8 cellular contexts compared by ENCODE assay signal in genomic region chr7:74253975-74254857, GRCh38. TPM values are rescaled to one million over a fixed set of nuclear protein-coding genes. Genes with fewer than 3 reads are reported as not detected.
DNase-seq lines count a peak whose midpoint lies in the region; ATAC-seq and TF ChIP-seq lines count a peak whose summit lies in the region.

RFC2 (minus strand) TSS chr7:74254399; CDS start chr7:74254383, 16 bp downstream.

- H3K9me3 Mint-ChIP-seq in activated B cell treated with CpG ODN at 0.5 μM for 24 hours, result no peaks in the 10 kb centered on the region

- peak within 1 kb of the TSS; percentile 95 for H3K27ac ChIP-seq in caudate nucleus (ENCODE audit: low read depth, low read length)

- peaks cover 30% of the 10 kb centered on the region for H3K36me3 Mint-ChIP-seq in activated B cell treated with CpG ODN at 0.5 μM for 24 hours (ENCODE audit: low read depth)

- peak within 1 kb of the TSS; percentile 93 for H3K27ac Mint-ChIP-seq in activated B cell treated with CpG ODN at 0.5 μM for 24 hours

- POLR2A ChIA-PET in activated B cell treated with CpG ODN at 0.5 μM for 24 hours (lab: Charles Lee), result interaction anchor here (0.7 to 4.9 kb wide), 11 partner anchors 9 to 728 kb away, joined by 3 to 24 read pairs (median 6); partner anchors contain the start of genes CLIP2 and LAT2

- intact Hi-C loops in activated B cell treated with CpG ODN at 0.5 μM for 24 hours (cut with micrococcal nuclease), result loop anchor here (1.0 to 2.0 kb wide), 7 partner anchors 12 to 80 kb away; partner anchors contain the start of genes CLIP2 and EIF4H

- peak within 1 kb of the TSS; percentile 95 for H3K4me3 Mint-ChIP-seq in activated B cell treated with CpG ODN at 0.5 μM for 24 hours

- H3K4me1 Mint-ChIP-seq in activated B cell treated with CpG ODN at 0.5 μM for 24 hours, result peaks cover 50% of the 10 kb centered on the region

- CTCF ChIA-PET in activated B cell treated with CpG ODN at 0.5 μM for 24 hours (lab: Charles Lee), result interaction anchor here (0.7 to 1.2 kb wide), 2 partner anchors 36 to 48 kb away, joined by 3 read pairs; no protein-coding TSS in a partner anchor

- ATAC-seq in GM18873 (IDR thresholded peaks at IDR 0.05; ENCODE audit: low FRiP score, unreplicated experiment) (peak; percentile 88), HG03139 (IDR thresholded peaks at IDR 0.05; ENCODE audit: unreplicated experiment) (peak; percentile 95), activated B cell treated with CpG ODN at 0.5 μM for 24 hours (ENCODE audit: low read depth) (peak; percentile 92)

- TF ChIP-seq CTCF in activated B cell treated with CpG ODN at 0.5 μM for 24 hours (IDR thresholded peaks at IDR 0.05), result no peak

- no peaks in the 10 kb centered on the region for H3K27me3 Mint-ChIP-seq in activated B cell treated with CpG ODN at 0.5 μM for 24 hours

- DNase-seq in AG08395 (ENCODE audit: low spot score) (peak; percentile 98), NCI-H2227 treated with DMSO at 0.1 percent for 48 hours (lab: John Stamatoyannopoulos, UW) (peak; percentile 94), activated B cell treated with CpG ODN at 0.5 μM for 24 hours (peak; percentile 100), caudate nucleus (lab: John Stamatoyannopoulos, UW) (peak; percentile 43 to 98 (median 94)), inferior parietal cortex (ENCODE audit: extremely low spot score) (peak; percentile 98)
- DNase-seq in stimulated activated CD4-positive, alpha-beta T cell treated with anti-CD3 and anti-CD28 coated beads, Interleukin-12 subunit alpha, Interleukin-12 subunit beta, amount 100 ng/mL, for 24 hours (ENCODE audit: low read depth in 2 of 2), result peak; percentile 95

RNA-seq across cellular contexts. Expression of gene RFC2, which starts in this region (rescaled TPM):
- 44.0 and 45.8 TPM in 2 replicates for total RNA-seq in activated B cell treated with CpG ODN at 0.5 μM for 24 hours

Comparison
In these comparisons a context has a peak if more than half of its experiments do, and no peak if none do; other contexts are left out.
1. Peak in every context shown above with its lines: DNase-seq, ATAC-seq and H3K27ac ChIP-seq.